9 cellular contexts compared by ENCODE assay signal in genomic region chr3:63693351-63693750, GRCh38. TPM values are rescaled to one million over a fixed set of nuclear protein-coding genes. Genes with fewer than 3 reads are reported as not detected.
"Had no signal": no experiment of that assay in that cellular context is flagged by ENCODE, and none has a peak within 500 bp of the region (broad histone marks: within the 10 kb centered on the region; RNA-seq: fewer than 3 reads in every experiment).

No MANE protein-coding gene starts in this region.

- FAIRE-seq: G401.6, GM12878, GM12891, GM12892, GM18507, GM19239 had no signal

- DNase-seq: GDM1, GF-D8 had no signal

- ATAC-seq: GM12878 had no signal

- H3K4me3 ChIP-seq: GM12878 had no signal

RNA-seq across cellular contexts. Expression of gene SNTN, which starts 40.9 kb away (rescaled TPM):
- total RNA-seq: G401, GM12878 had no signal
- polyA plus RNA-seq: GM12878 had no signal
